1 cellular context compared by ENCODE assay signal in genomic region chr2:102012061-102012460, GRCh38.
TF ChIP-seq lines count a peak whose summit lies in the region.

No MANE protein-coding gene starts in this region.

TF ChIP-seq in HepG2, 621 proteins besides CTCF, POLR2A, EP300 and RAD21:
- no peak for TF ChIP-seq SAFB2 (CRISPR knock-in tag; IDR thresholded peaks at IDR 0.05; ENCODE audit: borderline replicate concordance, low read depth)
- no peak for TF ChIP-seq ZBTB42 (CRISPR knock-in tag; IDR thresholded peaks at IDR 0.05)
- no peak for TF ChIP-seq ATAD3A (CRISPR knock-in tag; IDR thresholded peaks at IDR 0.05)
- TF ChIP-seq ZKSCAN1 (IDR thresholded peaks at IDR 0.05; ENCODE audit: low read length) = no peak
- TF ChIP-seq ZNF256 (CRISPR knock-in tag; conservative IDR thresholded peaks at IDR 0.05) = no peak
- no peak for TF ChIP-seq ZBTB44 (CRISPR knock-in tag; IDR thresholded peaks at IDR 0.05)
